ENCODE assay signal across 20 cellular contexts in the genomic region with DNA sequence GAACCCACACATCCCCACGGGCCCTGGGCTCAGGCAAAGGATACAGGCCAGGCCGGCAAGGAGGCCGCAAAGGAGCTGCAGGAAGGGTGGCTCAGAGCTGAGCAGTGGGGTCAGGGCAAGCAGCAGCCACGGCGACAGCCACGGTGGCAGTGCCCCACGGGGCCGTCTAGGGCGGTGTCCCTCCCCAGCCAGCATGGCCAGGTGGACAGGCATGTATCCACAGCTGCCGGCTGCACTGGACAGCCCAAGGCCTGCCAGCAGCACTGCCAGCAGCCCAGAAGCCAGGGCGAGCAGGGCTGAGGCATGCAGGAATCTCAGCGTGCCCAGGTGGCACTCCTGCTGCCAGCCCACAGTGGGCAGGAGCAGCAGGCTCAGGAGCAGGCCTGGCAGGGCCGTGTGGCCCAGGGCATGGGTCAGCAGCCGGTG. TPM values are rescaled to one million over a fixed set of nuclear protein-coding genes. Genes with fewer than 3 reads are reported as not detected.
DNase-seq lines count a peak whose midpoint lies in the region; ATAC-seq and TF ChIP-seq lines count a peak whose summit lies in the region.
"Had no signal": no experiment of that assay in that cellular context is flagged by ENCODE, and none has a peak within 500 bp of the region (broad histone marks: within the 10 kb centered on the region; RNA-seq: fewer than 3 reads in every experiment).

No MANE protein-coding gene starts in this region.

- H3K27ac ChIP-seq in body of pancreas, result peak overlapping the region; percentile 54 to 78 (median 74)
- peak overlapping the region in 4 of 8 donors; percentile 3 to 40 (median 26) for H3K27ac ChIP-seq in spleen
- no peak overlapping the region for H3K27ac ChIP-seq in suprapubic skin
- H3K27ac ChIP-seq: SJSA1 had no signal

- H3K36me3 ChIP-seq in body of pancreas (replicated peaks in 1 of 2; ENCODE audit: insufficient read depth in 1 of 2, low read depth in 2 of 2) (no peaks in the 10 kb centered on the region), spleen (peaks cover 0 to 67% (median 5%) of the 10 kb centered on the region in 6 donors), suprapubic skin (peaks cover 41% of the 10 kb centered on the region)

- H3K27me3 ChIP-seq in body of pancreas (no peaks in the 10 kb centered on the region), spleen (replicated peaks in 1 of 7) (no peaks in the 10 kb centered on the region), suprapubic skin (no peaks in the 10 kb centered on the region)
- H3K27me3 ChIP-seq: BE2C, SJSA1 had no signal

- peak; percentile 60 for DNase-seq in activated effector memory CD4-positive, alpha-beta T cell treated with anti-CD3 and anti-CD28 coated beads, Interleukin-2, amount 50 U/mL, for 16 hours
- DNase-seq in activated effector memory CD4-positive, alpha-beta T cell treated with Interleukin-2 at 50 U/mL for 16 hours, result no peak
- DNase-seq in body of pancreas, result peak; percentile 61 to 89 (median 79)
- DNase-seq in spleen, result peak; percentile 77
- DNase-seq in suprapubic skin (ENCODE audit: low spot score in 2 of 2), result no peak
- no peak for DNase-seq in NCI-H82 treated with DMSO at 0.1 percent for 48 hours (lab: John Stamatoyannopoulos, UW; ENCODE audit: unreplicated experiment)
- DNase-seq: 8988T; BE2C; CD8-positive, alpha-beta T cell; DMS79; H9; IMR-90; Kasumi-1; NCI-H1105 treated with DMSO at 0.1 percent for 48 hours; NCI-H1930; NCI-H2171 treated with DMSO at 0.1 percent for 48 hours; NCI-H446 treated with DMSO at 0.1 percent for 48 hours; NCI-H748 treated with DMSO at 0.1 percent for 48 hours had no signal

- TF ChIP-seq POLR2A in body of pancreas (IDR thresholded peaks at IDR 0.05), result peak; percentile 39 to 40 (median 40)
- TF ChIP-seq POLR2A in spleen (IDR thresholded peaks at IDR 0.05), result no peak
- no peak for TF ChIP-seq POLR2A in suprapubic skin (IDR thresholded peaks at IDR 0.05)

- intact Hi-C loops in body of pancreas (cut with DNase I) (no loop called here), spleen (cut with DNase I; ENCODE audit: low total_unique reads) (no loop called here)

- H3K4me1 ChIP-seq in body of pancreas, result peaks cover 29% of the 10 kb centered on the region
- peaks cover 13 to 35% (median 22%) of the 10 kb centered on the region in 6 donors for H3K4me1 ChIP-seq in spleen
- peaks cover 18% of the 10 kb centered on the region for H3K4me1 ChIP-seq in suprapubic skin

- ATAC-seq in body of pancreas, result peak; percentile 19
- ATAC-seq: CD8-positive, alpha-beta T cell had no signal

- H3K9me3 ChIP-seq in body of pancreas, result no peaks in the 10 kb centered on the region
- no peaks in the 10 kb centered on the region for H3K9me3 ChIP-seq in spleen
- no peaks in the 10 kb centered on the region for H3K9me3 ChIP-seq in suprapubic skin
- H3K9me3 ChIP-seq: BE2C, SJSA1 had no signal

- no peak overlapping the region for H3K4me3 ChIP-seq in body of pancreas
- H3K4me3 ChIP-seq in spleen, result no peak overlapping the region
- no peak overlapping the region for H3K4me3 ChIP-seq in suprapubic skin
- H3K4me3 ChIP-seq: SJSA1 had no signal

- peak in 1 of 7 experiments; percentile 9 for TF ChIP-seq CTCF in body of pancreas (IDR thresholded peaks at IDR 0.05)
- TF ChIP-seq CTCF in spleen (IDR thresholded peaks at IDR 0.05 in 8 of 11, conservative IDR thresholded peaks at IDR 0.05 in 3 of 11), result no peak
- TF ChIP-seq CTCF in suprapubic skin (IDR thresholded peaks at IDR 0.05), result no peak

- TF ChIP-seq EP300 in suprapubic skin (IDR thresholded peaks at IDR 0.05), result no peak

- 48% methylated on average over 14 of the region's 14 CpGs; no CpG with 5 or more reads in 1 of the 2 donors for WGBS in body of pancreas, 2 donors
- WGBS in spleen, 5 donors, result 66 to 81% (median 79%) methylated on average over 10 to 14 of the region's 14 CpGs
- no CpG with 5 or more reads among the region's 14 CpGs for WGBS in suprapubic skin

RNA-seq across cellular contexts. Expression of a gene that starts 4.0 kb away (rescaled TPM):
- 10 to 100 TPM; 32.4 to 42.2 TPM for total RNA-seq in body of pancreas
- 10 to 100 TPM; 17.6 to 45.8 (median 24.7) TPM for total RNA-seq in spleen
- polyA plus RNA-seq in spleen, result 10 to 100 TPM; 16.3 to 36.5 (median 23.9) TPM
- total RNA-seq in suprapubic skin, result 10 to 100 TPM; 10.1 to 22.7 (median 17.2) TPM

RNA-seq across cellular contexts. Expression of a gene that starts 4.3 kb away (rescaled TPM):
- total RNA-seq in body of pancreas (100 to 1,000 TPM; 142 to 175 TPM), spleen (100 to 1,000 TPM; 181 to 282 (median 266) TPM), suprapubic skin (100 to 1,000 TPM; 132 to 308 (median 170) TPM)
- 100 to 1,000 TPM; 127 to 207 (median 204) TPM for polyA plus RNA-seq in spleen

RNA-seq across cellular contexts. Expression of a gene that starts 42.6 kb away (rescaled TPM):
- 10 to 100 TPM; 15.8 to 19.2 TPM for total RNA-seq in body of pancreas
- 10 to 100 TPM; 13.8 to 41.5 (median 35.4) TPM for total RNA-seq in spleen
- 10 to 100 TPM in 1 of 3 donors, 1 to 10 TPM in 2; 7.0 to 21.7 (median 8.5) TPM for polyA plus RNA-seq in spleen
- 10 to 100 TPM; 49.0 to 94.8 (median 85.4) TPM for total RNA-seq in suprapubic skin
- total RNA-seq: CD8-positive, alpha-beta T cell had no signal

RNA-seq across cellular contexts. Expression of a gene that starts 51.7 kb away (rescaled TPM):
- under 1 TPM in 1 of 2 donors, not detected in 1; 0.78 TPM for total RNA-seq in body of pancreas
- total RNA-seq in spleen, result 1 to 10 TPM in 5 of 7 donors, under 1 TPM in 2; 0.54 to 4.6 (median 2.0) TPM
- 1 to 10 TPM; 1.8 to 6.1 (median 2.9) TPM for polyA plus RNA-seq in spleen
- 1 to 10 TPM in 2 of 4 donors, under 1 TPM in 2; 0.34 to 1.7 (median 0.95) TPM for total RNA-seq in suprapubic skin
- total RNA-seq: IMR-90, SJSA1 had no signal

RNA-seq across cellular contexts. Expression of a gene that starts 58.1 kb away (rescaled TPM):
- total RNA-seq in body of pancreas (10 to 100 TPM in 1 of 2 donors, 1 to 10 TPM in 1; 5.9 to 25.9 TPM), spleen (10 to 100 TPM; 38.0 to 90.3 (median 62.0) TPM), suprapubic skin (1 to 10 TPM; 1.6 to 7.4 (median 2.9) TPM)
- polyA plus RNA-seq in spleen, result 10 to 100 TPM; 18.5 to 62.6 (median 60.4) TPM
- total RNA-seq: CD8-positive, alpha-beta T cell; HT-29 had no signal

Comparison
In these comparisons a context has a peak if more than half of its experiments do, and no peak if none do; other contexts are left out.
1. DNase-seq: peak in activated effector memory CD4-positive, alpha-beta T cell treated with anti-CD3 and anti-CD28 coated beads, Interleukin-2, amount 50 U/mL, for 16 hours (single experiment), body of pancreas (4 of 4) and spleen (single experiment); none in activated effector memory CD4-positive, alpha-beta T cell treated with Interleukin-2 at 50 U/mL for 16 hours (single experiment), suprapubic skin (0 of 2) and NCI-H82 treated with DMSO at 0.1 percent for 48 hours (single experiment).
2. POLR2A ChIP-seq: peak in body of pancreas (3 of 3); none in spleen (0 of 3) and suprapubic skin (0 of 2).